ENCODE assay signal across 17 cellular contexts in genomic region chr17:57735230-57735629, GRCh38. TPM values are rescaled to one million over a fixed set of nuclear protein-coding genes. Genes with fewer than 3 reads are reported as not detected.
"Had no signal": no experiment of that assay in that cellular context is flagged by ENCODE, and none has a peak within 500 bp of the region (broad histone marks: within the 10 kb centered on the region; RNA-seq: fewer than 3 reads in every experiment).

No MANE protein-coding gene starts in this region.

- H3K4me3 ChIP-seq: coronary artery, esophagus muscularis mucosa, left lung, lung, neural progenitor cell, prostate gland, spleen, tibial artery had no signal

- H3K27me3 ChIP-seq: esophagus muscularis mucosa, left lung, neural progenitor cell, spleen had no signal

- H3K27ac ChIP-seq: coronary artery, esophagus muscularis mucosa, left lung, neural progenitor cell, prostate gland, tibial artery had no signal

- H3K4me2 ChIP-seq: neural progenitor cell had no signal

- H3K36me3 ChIP-seq: esophagus muscularis mucosa, left lung, neural progenitor cell, prostate gland, spleen, tibial artery had no signal

- DNase-seq: activated CD4-positive, alpha-beta memory T cell treated with anti-CD3 and anti-CD28 coated beads, Interleukin-2, amount 10 ng/mL, durations not matched to agents 7 days and 5 days; activated CD4-positive, alpha-beta T cell treated with anti-CD3 and anti-CD28 coated beads, Interleukin-2, amount 10 ng/mL, durations not matched to agents 24 days and 14 days; activated effector memory CD4-positive, alpha-beta T cell treated with anti-CD3 and anti-CD28 coated beads, Interleukin-2, amount 50 U/mL, for 16 hours; amygdala; cerebellar nuclear complex; left lung; spleen; stimulated activated CD4-positive, alpha-beta T cell treated with anti-CD3 and anti-CD28 coated beads, Interleukin-4, amount 100 ng/mL, for 24 hours; substantia nigra; tibial artery had no signal

- H3K9ac ChIP-seq: neural progenitor cell had no signal

- H3K4me1 ChIP-seq: left lung, neural progenitor cell, prostate gland, tibial artery had no signal

- FAIRE-seq: frontal cortex had no signal

- H3K9me3 ChIP-seq: esophagus muscularis mucosa, left lung, prostate gland, spleen, tibial artery had no signal

- ATAC-seq: left lung; naive thymus-derived CD4-positive, alpha-beta T cell had no signal

- H2AFZ ChIP-seq: neural progenitor cell had no signal

RNA-seq across cellular contexts. Expression of gene CCDC182, which starts 9.9 kb away (rescaled TPM):
- polyA plus RNA-seq: lung; naive thymus-derived CD4-positive, alpha-beta T cell; spleen had no signal
